Comparison of ENCODE assay signal across 24 cellular contexts in genomic region chr1:96727860-96728259, GRCh38.
"Had no signal": no experiment of that assay in that cellular context is flagged by ENCODE, and none has a peak within 500 bp of the region (broad histone marks: within the 10 kb centered on the region; RNA-seq: fewer than 3 reads in every experiment).

No MANE protein-coding gene starts in this region.

- H3K9me3 Mint-ChIP-seq: immature natural killer cell; naive B cell; stimulated activated effector memory CD8-positive, alpha-beta T cell treated with anti-CD3 and anti-CD28 coated beads, Interleukin-12 subunit alpha, Interleukin-12 subunit beta, amount 100 ng/mL, for 72 hours had no signal

- H3K27me3 Mint-ChIP-seq: naive B cell, progenitor cell of endocrine pancreas had no signal

- H3K27ac Mint-ChIP-seq: nephron progenitor cell; progenitor cell of endocrine pancreas; stimulated activated effector memory CD8-positive, alpha-beta T cell treated with anti-CD3 and anti-CD28 coated beads, Interleukin-12 subunit alpha, Interleukin-12 subunit beta, amount 100 ng/mL, for 72 hours had no signal

- H3K4me3 Mint-ChIP-seq: endodermal cell; nephron progenitor cell; stimulated activated effector memory CD8-positive, alpha-beta T cell treated with anti-CD3 and anti-CD28 coated beads, Interleukin-12 subunit alpha, Interleukin-12 subunit beta, amount 100 ng/mL, for 72 hours had no signal

- ATAC-seq: foreskin keratinocyte; right cardiac atrium; stimulated activated effector memory CD8-positive, alpha-beta T cell treated with anti-CD3 and anti-CD28 coated beads, Interleukin-12 subunit alpha, Interleukin-12 subunit beta, amount 100 ng/mL, for 72 hours; stimulated activated naive CD8-positive, alpha-beta T cell treated with anti-CD3 and anti-CD28 coated beads, Interleukin-15, Interleukin-2, amounts not matched to agents 100 U/mL and 50 U/mL, for 24 hours had no signal

- H3K36me3 ChIP-seq: ovary, thyroid gland, uterus had no signal

- FAIRE-seq: endothelial cell of umbilical vein, keratinocyte had no signal

- H3K27me3 ChIP-seq: foreskin keratinocyte, ovary, suprapubic skin, thyroid gland, upper lobe of left lung, uterus had no signal

- H3K9me3 ChIP-seq: left ventricle myocardium inferior, ovary, suprapubic skin, thyroid gland, upper lobe of left lung, uterus had no signal

- H3K4me3 ChIP-seq: coronary artery, left ventricle myocardium inferior, lung, ovary, suprapubic skin, thyroid gland, upper lobe of left lung, uterus had no signal

- H3K4me1 ChIP-seq: uterus had no signal

- H3K27ac ChIP-seq: coronary artery, foreskin keratinocyte, left ventricle myocardium inferior, ovary, suprapubic skin, thyroid gland, upper lobe of left lung, uterus had no signal

- DNase-seq: effector CD4-positive, alpha-beta T cell; endodermal cell; erythroblast; foreskin keratinocyte; immature natural killer cell; left ventricle myocardium inferior; mesendoderm; naive B cell; nephron progenitor cell; ovary; right cardiac atrium; stimulated activated CD4-positive, alpha-beta T cell treated with anti-CD3 and anti-CD28 coated beads, Interleukin-4, amount 100 ng/mL, for 1 hour; stimulated activated CD8-positive, alpha-beta memory T cell treated with anti-CD3 and anti-CD28 coated beads, Interleukin-4, amount 100 ng/mL, for 48 hours; stimulated activated naive CD8-positive, alpha-beta T cell treated with anti-CD3 and anti-CD28 coated beads, Interleukin-15, Interleukin-2, amounts not matched to agents 100 U/mL and 50 U/mL, for 24 hours; thyroid gland; upper lobe of left lung; uterus had no signal
